10 cellular contexts compared by ENCODE assay signal in genomic region chr12:85951823-85952222, GRCh38.
DNase-seq lines count a peak whose midpoint lies in the region; ATAC-seq and TF ChIP-seq lines count a peak whose summit lies in the region.
"Had no signal": no experiment of that assay in that cellular context is flagged by ENCODE, and none has a peak within 500 bp of the region (broad histone marks: within the 10 kb centered on the region; RNA-seq: fewer than 3 reads in every experiment).

No MANE protein-coding gene starts in this region.

- no peaks in the 10 kb centered on the region for H3K36me3 ChIP-seq in OCI-LY7 (ENCODE audit: insufficient read depth, low read length)

- H3K27ac ChIP-seq in OCI-LY7 (ENCODE audit: low read depth, low read length, poor library complexity, severe bottlenecking) (no peak overlapping the region), right cardiac atrium (ENCODE audit: low read length) (no peak overlapping the region)

- no peaks in the 10 kb centered on the region for H3K9me3 ChIP-seq in OCI-LY7 (ENCODE audit: low read length)
- H3K9me3 ChIP-seq in right cardiac atrium (ENCODE audit: control insufficient read depth, low read length), result no peaks in the 10 kb centered on the region

- intact Hi-C loops in OCI-LY7 (cut with micrococcal nuclease; ENCODE audit: unreplicated experiment), result no loop called here
- intact Hi-C loops in right cardiac atrium (cut with DNase I), result no loop called here
- intact Hi-C loops in head of caudate nucleus (cut with DNase I), result no loop called here
- intact Hi-C loops in activated CD4-positive, alpha-beta memory T cell treated with anti-CD3 and anti-CD28 coated beads for 36 hours (cut with micrococcal nuclease), result no loop called here

- no peaks in the 10 kb centered on the region for H3K4me1 Mint-ChIP-seq in activated CD8-positive, alpha-beta T cell treated with anti-CD3 and anti-CD28 coated beads, Interleukin-2, amount 10 ng/mL, durations not matched to agents 7 days and 5 days (ENCODE audit: low read depth)
- H3K4me1 Mint-ChIP-seq in activated CD4-positive, alpha-beta memory T cell treated with anti-CD3 and anti-CD28 coated beads for 36 hours (ENCODE audit: low read depth), result no peaks in the 10 kb centered on the region

- H3K27me3 ChIP-seq in right cardiac atrium (ENCODE audit: control insufficient read depth, insufficient read depth), result no peaks in the 10 kb centered on the region

- WGBS in right cardiac atrium, result 18% methylated on average over 1 of the region's 1 CpG

- BruUV-seq in OCI-LY7 (replicated peaks; lab: Mats Ljungman, UMichigan), result no TSS peak

- H2AFZ ChIP-seq in OCI-LY7 (ENCODE audit: low read length), result no peak overlapping the region

- no peak overlapping the region for H3K4me2 ChIP-seq in OCI-LY7 (ENCODE audit: low read length)

- peaks cover 3% of the 10 kb centered on the region for H3K9me3 Mint-ChIP-seq in activated CD8-positive, alpha-beta T cell treated with anti-CD3 and anti-CD28 coated beads, Interleukin-2, amount 10 ng/mL, durations not matched to agents 7 days and 5 days (ENCODE audit: insufficient read depth)
- H3K9me3 Mint-ChIP-seq in activated CD4-positive, alpha-beta memory T cell treated with anti-CD3 and anti-CD28 coated beads for 36 hours, result peaks cover 6% of the 10 kb centered on the region

- no peaks in the 10 kb centered on the region for H3K36me3 Mint-ChIP-seq in activated CD8-positive, alpha-beta T cell treated with anti-CD3 and anti-CD28 coated beads, Interleukin-2, amount 10 ng/mL, durations not matched to agents 7 days and 5 days (ENCODE audit: low read depth)
- no peaks in the 10 kb centered on the region for H3K36me3 Mint-ChIP-seq in activated CD4-positive, alpha-beta memory T cell treated with anti-CD3 and anti-CD28 coated beads for 36 hours

- CTCF ChIA-PET in OCI-LY7 (lab: Charles Lee; ENCODE audit: unreplicated experiment), result no interaction called here
- CTCF ChIA-PET in activated CD8-positive, alpha-beta T cell treated with anti-CD3 and anti-CD28 coated beads, Interleukin-2, amount 10 ng/mL, durations not matched to agents 7 days and 5 days (lab: Charles Lee), result interaction anchor here (1.0 kb wide), 1 partner anchor 34 kb away, joined by 3 read pairs; no protein-coding TSS in a partner anchor
- CTCF ChIA-PET in activated CD4-positive, alpha-beta memory T cell treated with anti-CD3 and anti-CD28 coated beads for 36 hours (lab: Charles Lee), result interaction anchor here (0.9 kb wide), 1 partner anchor 29 kb away, joined by 3 read pairs; no protein-coding TSS in a partner anchor

- no peak overlapping the region for H3K4me3 Mint-ChIP-seq in activated CD8-positive, alpha-beta T cell treated with anti-CD3 and anti-CD28 coated beads, Interleukin-2, amount 10 ng/mL, durations not matched to agents 7 days and 5 days
- H3K4me3 Mint-ChIP-seq in activated CD4-positive, alpha-beta memory T cell treated with anti-CD3 and anti-CD28 coated beads for 36 hours, result no peak overlapping the region

- TF ChIP-seq CTCF in OCI-LY7 (conservative IDR thresholded peaks at IDR 0.05; ENCODE audit: low read length), result peak; percentile 68
- peak; percentile 56 for TF ChIP-seq CTCF in epithelial cell of proximal tubule (conservative IDR thresholded peaks at IDR 0.05; ENCODE audit: low read depth, low read length)

- DNase-seq in SIG-M5 treated with dmso at 0.1 percent for 504 hours (lab: John Stamatoyannopoulos, UW; ENCODE audit: unreplicated experiment) (peak; percentile 20), SIG-M5 (lab: John Stamatoyannopoulos, UW) (no peak), OCI-LY7 (ENCODE audit: low spot score) (no peak), epithelial cell of proximal tubule (ENCODE audit: low read depth) (no peak), right cardiac atrium (no peak), head of caudate nucleus (no peak)
- DNase-seq in activated CD8-positive, alpha-beta T cell treated with anti-CD3 and anti-CD28 coated beads, Interleukin-2, amount 10 ng/mL, durations not matched to agents 7 days and 5 days, result no peak
- DNase-seq in activated CD4-positive, alpha-beta memory T cell treated with anti-CD3 and anti-CD28 coated beads for 36 hours, result no peak
- DNase-seq: activated gamma-delta T cell, RPMI8226 had no signal

- no peak overlapping the region for H3K27ac Mint-ChIP-seq in activated CD8-positive, alpha-beta T cell treated with anti-CD3 and anti-CD28 coated beads, Interleukin-2, amount 10 ng/mL, durations not matched to agents 7 days and 5 days
- no peak overlapping the region for H3K27ac Mint-ChIP-seq in activated CD4-positive, alpha-beta memory T cell treated with anti-CD3 and anti-CD28 coated beads for 36 hours

- H3K4me3 ChIP-seq in OCI-LY7 (ENCODE audit: low read depth, low read length, poor library complexity, severe bottlenecking) (no peak overlapping the region), epithelial cell of proximal tubule (ENCODE audit: low read depth, low read length) (no peak overlapping the region), right cardiac atrium (ENCODE audit: low read length) (no peak overlapping the region)

- H4K20me1 ChIP-seq in OCI-LY7 (ENCODE audit: insufficient read depth, low read length), result no peaks in the 10 kb centered on the region

- H3K4me1 ChIP-seq in OCI-LY7 (ENCODE audit: insufficient read depth, low read length, poor library complexity, severe bottlenecking), result no peaks in the 10 kb centered on the region
- H3K4me1 ChIP-seq in right cardiac atrium (ENCODE audit: control insufficient read depth, insufficient read depth, low read length), result no peaks in the 10 kb centered on the region

- H3K27me3 Mint-ChIP-seq in activated CD8-positive, alpha-beta T cell treated with anti-CD3 and anti-CD28 coated beads, Interleukin-2, amount 10 ng/mL, durations not matched to agents 7 days and 5 days (ENCODE audit: low read depth), result no peaks in the 10 kb centered on the region
- no peaks in the 10 kb centered on the region for H3K27me3 Mint-ChIP-seq in activated CD4-positive, alpha-beta memory T cell treated with anti-CD3 and anti-CD28 coated beads for 36 hours

- H3K79me2 ChIP-seq in OCI-LY7 (ENCODE audit: insufficient read depth, low read depth, low read length), result no peaks in the 10 kb centered on the region

- H3K9me2 ChIP-seq in OCI-LY7 (ENCODE audit: insufficient read depth, low read length), result no peaks in the 10 kb centered on the region

- no peak for ATAC-seq in activated CD8-positive, alpha-beta T cell treated with anti-CD3 and anti-CD28 coated beads, Interleukin-2, amount 10 ng/mL, durations not matched to agents 7 days and 5 days
- ATAC-seq in right cardiac atrium, result no peak

- POLR2A ChIA-PET in OCI-LY7 (lab: Charles Lee), result no interaction called here
- POLR2A ChIA-PET in activated CD8-positive, alpha-beta T cell treated with anti-CD3 and anti-CD28 coated beads, Interleukin-2, amount 10 ng/mL, durations not matched to agents 7 days and 5 days (lab: Charles Lee), result no interaction called here
- POLR2A ChIA-PET in activated CD4-positive, alpha-beta memory T cell treated with anti-CD3 and anti-CD28 coated beads for 36 hours (lab: Charles Lee), result no interaction called here
